15 cellular contexts compared by ENCODE assay signal in the genomic region with DNA sequence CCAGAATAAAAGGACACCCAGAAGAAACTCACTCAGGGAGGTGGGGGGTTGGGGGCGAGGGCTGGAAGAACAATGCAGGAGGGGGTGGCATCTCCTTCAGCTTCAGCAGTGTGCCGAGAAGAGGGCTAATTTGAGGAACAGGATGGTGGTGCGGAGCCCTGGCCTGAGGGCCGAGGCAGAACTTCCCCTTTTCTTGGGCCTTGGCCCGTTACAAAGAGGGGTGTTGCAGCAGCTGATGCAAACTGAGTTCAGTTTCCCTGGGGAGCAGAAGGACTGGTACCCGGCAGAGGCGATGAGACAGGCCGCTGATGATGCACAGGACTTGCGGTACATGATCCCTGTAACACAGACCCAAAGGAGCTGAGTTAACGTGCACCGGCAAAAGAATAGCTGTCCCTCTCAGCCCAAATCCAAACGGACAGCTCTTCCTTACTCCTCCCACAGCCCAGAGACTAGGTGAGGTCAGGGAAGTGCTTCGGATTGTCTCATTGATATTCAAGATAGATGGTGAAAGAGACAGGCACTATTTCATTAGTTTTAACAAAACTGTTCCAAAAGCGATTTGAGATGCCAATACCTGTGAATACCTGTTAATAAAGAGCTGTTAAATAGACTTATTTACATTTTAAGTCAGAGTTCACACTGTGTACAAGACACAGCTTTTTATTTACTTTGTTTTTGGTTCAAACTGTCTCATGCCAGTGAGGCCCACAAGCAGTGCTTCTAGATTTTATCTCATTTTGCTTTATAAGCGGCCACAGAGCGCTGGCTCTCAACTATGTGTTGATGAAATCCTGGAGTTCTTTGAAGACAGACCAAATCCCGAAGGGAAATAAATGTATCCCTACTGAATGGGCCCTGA. TPM values are rescaled to one million over a fixed set of nuclear protein-coding genes. Genes with fewer than 3 reads are reported as not detected.
DNase-seq lines count a peak whose midpoint lies in the region; ATAC-seq and TF ChIP-seq lines count a peak whose summit lies in the region.
"Had no signal": no experiment of that assay in that cellular context is flagged by ENCODE, and none has a peak within 500 bp of the region (broad histone marks: within the 10 kb centered on the region; RNA-seq: fewer than 3 reads in every experiment).

No MANE protein-coding gene starts in this region.

- no peaks in the 10 kb centered on the region for H3K9me3 ChIP-seq in OCI-LY1 (ENCODE audit: low read length)
- no peaks in the 10 kb centered on the region for H3K9me3 ChIP-seq in effector memory CD4-positive, alpha-beta T cell (ENCODE audit: control insufficient read depth, low read length)
- H3K9me3 ChIP-seq: MG63 had no signal

- DNase-seq in CD1c-positive myeloid dendritic cell (ENCODE audit: extremely low spot score), result peak; percentile 39
- no peak for DNase-seq in GM23338 (ENCODE audit: low spot score)
- peak in 1 of 2 donors; percentile 9 for DNase-seq in memory B cell (ENCODE audit: low spot score in 2 of 2)
- no peak for DNase-seq in SHP77 (lab: John Stamatoyannopoulos, UW)
- no peak for DNase-seq in A172 (ENCODE audit: low spot score)
- no peak for DNase-seq in effector memory CD4-positive, alpha-beta T cell
- DNase-seq: activated CD4-positive, alpha-beta T cell treated with anti-CD3 and anti-CD28 coated beads for 1 hour; cerebellar nuclear complex; HCEC 1CT; MG63; stimulated activated CD4-positive, alpha-beta T cell treated with anti-CD3 and anti-CD28 coated beads, Interleukin-2, amount 100 ng/mL, for 48 hours had no signal

- peaks cover 9% of the 10 kb centered on the region for H3K4me1 ChIP-seq in GM23338 (ENCODE audit: insufficient read depth)
- H3K4me1 ChIP-seq in OCI-LY1 (ENCODE audit: insufficient read depth, low read length, severe bottlenecking), result peaks cover 83% of the 10 kb centered on the region
- no peaks in the 10 kb centered on the region for H3K4me1 ChIP-seq in effector memory CD4-positive, alpha-beta T cell (ENCODE audit: control insufficient read depth, insufficient read depth, low read length, poor library complexity, severe bottlenecking)

- peak overlapping the region; percentile 57 for H3K9ac ChIP-seq in OCI-LY1 (ENCODE audit: low read length)

- TF ChIP-seq CTCF in GM23338 (conservative IDR thresholded peaks at IDR 0.05; ENCODE audit: low read depth in 2 of 2) (no peak), OCI-LY1 (IDR thresholded peaks at IDR 0.05; ENCODE audit: low read length) (no peak)

- no peak overlapping the region for H3K4me2 ChIP-seq in GM23338
- H3K4me2 ChIP-seq in OCI-LY1 (ENCODE audit: low read length), result peak overlapping the region; percentile 55

- H4K20me1 ChIP-seq in GM23338 (replicated peaks; ENCODE audit: insufficient read depth) (no peaks in the 10 kb centered on the region), OCI-LY1 (ENCODE audit: insufficient read depth, low read length) (no peaks in the 10 kb centered on the region)

- H3K4me3 ChIP-seq in GM23338 (no peak overlapping the region), OCI-LY1 (ENCODE audit: low read depth, low read length, poor library complexity, severe bottlenecking) (peak overlapping the region; percentile 45)
- no peak overlapping the region for H3K4me3 ChIP-seq in effector memory CD4-positive, alpha-beta T cell (ENCODE audit: insufficient read depth, low read depth, low read length, poor library complexity, severe bottlenecking)
- H3K4me3 ChIP-seq: MG63 had no signal

- no peaks in the 10 kb centered on the region for H3K9me3 Mint-ChIP-seq in GM23338
- no peaks in the 10 kb centered on the region for H3K9me3 Mint-ChIP-seq in memory B cell
- H3K9me3 Mint-ChIP-seq: type B pancreatic cell had no signal

- H3K9me2 ChIP-seq in GM23338 (ENCODE audit: insufficient read depth) (no peaks in the 10 kb centered on the region), OCI-LY1 (ENCODE audit: low read depth, low read length) (no peaks in the 10 kb centered on the region)

- H3K4me1 Mint-ChIP-seq in GM23338, result peaks cover 23% of the 10 kb centered on the region
- H3K4me1 Mint-ChIP-seq in memory B cell, result peaks cover 13% of the 10 kb centered on the region

- H3K36me3 Mint-ChIP-seq in GM23338 (ENCODE audit: low read depth) (no peaks in the 10 kb centered on the region), memory B cell (no peaks in the 10 kb centered on the region)
- H3K36me3 Mint-ChIP-seq: activated naive CD8-positive, alpha-beta T cell; type B pancreatic cell had no signal

- H3K4me3 Mint-ChIP-seq in GM23338, result no peak overlapping the region
- peak overlapping the region; percentile 24 for H3K4me3 Mint-ChIP-seq in memory B cell
- H3K4me3 Mint-ChIP-seq: activated naive CD8-positive, alpha-beta T cell; type B pancreatic cell had no signal

- no peaks in the 10 kb centered on the region for H3F3A ChIP-seq in GM23338 (replicated peaks; ENCODE audit: low read depth)
- H3F3A ChIP-seq in OCI-LY1 (ENCODE audit: insufficient read depth, low read length), result no peaks in the 10 kb centered on the region

- no peaks in the 10 kb centered on the region for H3K79me2 ChIP-seq in GM23338 (replicated peaks; ENCODE audit: insufficient read depth)
- no peaks in the 10 kb centered on the region for H3K79me2 ChIP-seq in OCI-LY1 (ENCODE audit: insufficient read depth, low read length)

- ATAC-seq in GM23338, result peak; percentile 63
- peak; percentile 83 for ATAC-seq in memory B cell (ENCODE audit: low read depth)
- no peak for ATAC-seq in HG03457 (IDR thresholded peaks at IDR 0.05; ENCODE audit: unreplicated experiment)

- H3K27me3 ChIP-seq in GM23338 (ENCODE audit: insufficient read depth) (no peaks in the 10 kb centered on the region), OCI-LY1 (ENCODE audit: insufficient read depth, low read length) (no peaks in the 10 kb centered on the region)
- H3K27me3 ChIP-seq in effector memory CD4-positive, alpha-beta T cell (replicated peaks; ENCODE audit: control insufficient read depth, insufficient read depth, low read length, poor library complexity, severe bottlenecking), result no peaks in the 10 kb centered on the region
- H3K27me3 ChIP-seq: MG63 had no signal

- H2AFZ ChIP-seq in GM23338 (peak overlapping the region; percentile 23; the same call in 1 of the 2 replicates), OCI-LY1 (ENCODE audit: low read length) (no peak overlapping the region)

- H3K27me3 Mint-ChIP-seq in GM23338 (ENCODE audit: insufficient read depth, low read depth, poor library complexity) (peaks cover 7% of the 10 kb centered on the region), memory B cell (peaks cover 10% of the 10 kb centered on the region)
- H3K27me3 Mint-ChIP-seq: type B pancreatic cell had no signal

- no peak overlapping the region for H3K27ac Mint-ChIP-seq in GM23338
- H3K27ac Mint-ChIP-seq in memory B cell, result peak overlapping the region; percentile 53
- H3K27ac Mint-ChIP-seq: activated naive CD8-positive, alpha-beta T cell; type B pancreatic cell had no signal

- no peak overlapping the region for H3K27ac ChIP-seq in GM23338 (ENCODE audit: low read depth)
- H3K27ac ChIP-seq in OCI-LY1 (ENCODE audit: low read depth, low read length, poor library complexity, severe bottlenecking), result peak overlapping the region; percentile 95
- H3K27ac ChIP-seq in effector memory CD4-positive, alpha-beta T cell (ENCODE audit: insufficient read depth, low read length, poor library complexity, severe bottlenecking), result no peak overlapping the region

- H3K36me3 ChIP-seq in GM23338 (ENCODE audit: insufficient read depth), result no peaks in the 10 kb centered on the region
- H3K36me3 ChIP-seq in OCI-LY1 (ENCODE audit: insufficient read depth, low read length), result no peaks in the 10 kb centered on the region
- no peaks in the 10 kb centered on the region for H3K36me3 ChIP-seq in effector memory CD4-positive, alpha-beta T cell (ENCODE audit: control insufficient read depth, insufficient read depth, low read length)
- H3K36me3 ChIP-seq: MG63 had no signal

TF ChIP-seq in GM23338, 12 proteins besides CTCF, POLR2A, EP300 and RAD21 (continues in another document):
- no peak for TF ChIP-seq JUNB (IDR thresholded peaks at IDR 0.05; ENCODE audit: unreplicated experiment)
- TF ChIP-seq POLR2AphosphoS5 (IDR thresholded peaks at IDR 0.05; ENCODE audit: low read depth), result no peak
- no peak for TF ChIP-seq EZH2 (IDR thresholded peaks at IDR 0.05; ENCODE audit: low read depth, unreplicated experiment)
- no peak for TF ChIP-seq NANOG (IDR thresholded peaks at IDR 0.05; ENCODE audit: borderline replicate concordance)
- no peak for TF ChIP-seq CREB1 (CRISPR knock-in tag; IDR thresholded peaks at IDR 0.05; ENCODE audit: low read depth)
- no peak for TF ChIP-seq STAT1 (IDR thresholded peaks at IDR 0.05; ENCODE audit: unreplicated experiment)
- no peak for TF ChIP-seq ZNF114 (CRISPR knock-in tag; IDR thresholded peaks at IDR 0.05)

RNA-seq across cellular contexts. Expression of gene LYPD1, which starts 23.8 kb away (rescaled TPM):
- total RNA-seq in GM23338 (2014; rRNA removed; shearing (Covaris generic)), result 4.2 TPM in 2 replicates
- polyA plus RNA-seq in GM23338 (2016; fragmentation: Nextera tagmentation; extraction: Ambion mirVana), result 1.5 and 1.7 TPM in 2 replicates
- total RNA-seq in A172 (2014; rRNA removed; shearing (Covaris generic)), result 28.6 and 30.8 TPM in 2 replicates
